ENCODE assay signal across 27 cellular contexts in genomic region chr5:67453526-67453925, GRCh38.
DNase-seq lines count a peak whose midpoint lies in the region; ATAC-seq and TF ChIP-seq lines count a peak whose summit lies in the region.
"Had no signal": no experiment of that assay in that cellular context is flagged by ENCODE, and none has a peak within 500 bp of the region (broad histone marks: within the 10 kb centered on the region; RNA-seq: fewer than 3 reads in every experiment).

No MANE protein-coding gene starts in this region.

- no peak overlapping the region for H3K9ac ChIP-seq in fibroblast of lung (ENCODE audit: insufficient read depth, low read length)

- TF ChIP-seq POLR2A in vagina (IDR thresholded peaks at IDR 0.05) (no peak), Peyer's patch (IDR thresholded peaks at IDR 0.05) (no peak)

- H3K79me2 ChIP-seq in fibroblast of lung (ENCODE audit: control insufficient read depth, insufficient read depth, low read length) (no peaks in the 10 kb centered on the region), osteoblast (ENCODE audit: insufficient read depth, low read length) (no peaks in the 10 kb centered on the region)

- DNase-seq in HT1080 (ENCODE audit: low read depth), result peak; percentile 18
- DNase-seq in amniotic epithelial cell (ENCODE audit: low read depth), result peak; percentile 40
- peak; percentile 80 to 91 for DNase-seq in fibroblast of lung (ENCODE audit: low read depth in 2 of 2)
- DNase-seq in osteoblast (ENCODE audit: insufficient read length, low spot score, missing footprints), result peak; percentile 11
- DNase-seq in vagina (ENCODE audit: extremely low spot score in 2 of 2), result no peak
- DNase-seq in HEK293T (ENCODE audit: extremely low spot score), result no peak
- DNase-seq in Peyer's patch, result no peak
- DNase-seq: ACHN; activated CD4-positive, CD25-positive, alpha-beta regulatory T cell treated with anti-CD3 and anti-CD28 coated beads, Interleukin-2, amount 50 U/mL, for 72 hours; activated CD8-positive, alpha-beta T cell treated with anti-CD3 and anti-CD28 coated beads for 36 hours; activated T-cell treated with anti-CD3 and anti-CD28 coated beads for 4 hours; anterior cingulate cortex; Calu3; effector memory CD8-positive, alpha-beta T cell; natural killer cell; NCI-H1694; NCI-H748 treated with DMSO at 0.1 percent for 48 hours; posterior cingulate gyrus; Right ventricle myocardium superior; upper lobe of right lung had no signal

- no peaks in the 10 kb centered on the region for H3K27me3 ChIP-seq in fibroblast of lung (ENCODE audit: control insufficient read depth, insufficient read depth, low read length)
- H3K27me3 ChIP-seq in osteoblast (ENCODE audit: insufficient read depth, low read length), result no peaks in the 10 kb centered on the region
- H3K27me3 ChIP-seq in vagina, result no peaks in the 10 kb centered on the region
- no peaks in the 10 kb centered on the region for H3K27me3 ChIP-seq in Peyer's patch
- H3K27me3 ChIP-seq: esophagus muscularis mucosa, upper lobe of right lung had no signal

- H3K4me1 ChIP-seq in fibroblast of lung (ENCODE audit: control insufficient read depth, extremely low read depth, insufficient read depth, low read length) (no peaks in the 10 kb centered on the region), osteoblast (ENCODE audit: insufficient read depth, low read length) (peaks cover 7% of the 10 kb centered on the region), vagina (no peaks in the 10 kb centered on the region), Peyer's patch (no peaks in the 10 kb centered on the region)
- H3K4me1 ChIP-seq: upper lobe of right lung had no signal

- H3K9me3 ChIP-seq in fibroblast of lung (ENCODE audit: control insufficient read depth, insufficient read depth, low read depth, low read length) (no peaks in the 10 kb centered on the region), osteoblast (ENCODE audit: low read depth, low read length) (no peaks in the 10 kb centered on the region), vagina (no peaks in the 10 kb centered on the region), Peyer's patch (no peaks in the 10 kb centered on the region)
- H3K9me3 ChIP-seq: esophagus muscularis mucosa, upper lobe of right lung had no signal

- H3K4me2 ChIP-seq in fibroblast of lung (ENCODE audit: extremely low read depth, insufficient read depth, low read length) (no peak overlapping the region), osteoblast (ENCODE audit: insufficient read depth, low read length) (peak overlapping the region; percentile 18)

- no peaks in the 10 kb centered on the region for H4K20me1 ChIP-seq in fibroblast of lung (ENCODE audit: control insufficient read depth, extremely low read depth, insufficient read depth, low read length)
- H4K20me1 ChIP-seq in osteoblast (ENCODE audit: insufficient read depth, low read length), result no peaks in the 10 kb centered on the region

- H3K36me3 ChIP-seq in fibroblast of lung (ENCODE audit: control insufficient read depth, insufficient read depth, low read length) (no peaks in the 10 kb centered on the region), osteoblast (ENCODE audit: insufficient read depth, low read length) (no peaks in the 10 kb centered on the region), vagina (no peaks in the 10 kb centered on the region), Peyer's patch (no peaks in the 10 kb centered on the region)
- H3K36me3 ChIP-seq: esophagus muscularis mucosa, upper lobe of right lung had no signal

- CTCF ChIA-PET in HEK293T (lab: Yijun Ruan, JAX), result no interaction called here

- H2AFZ ChIP-seq in fibroblast of lung (ENCODE audit: low read length) (no peak overlapping the region), osteoblast (ENCODE audit: low read length) (no peak overlapping the region)

- TF ChIP-seq CTCF in fibroblast of lung (conservative IDR thresholded peaks at IDR 0.05 in 1 of 2, IDR thresholded peaks at IDR 0.05 in 1 of 2; ENCODE audit: low read depth in 1 of 2, low read length in 2 of 2) (no peak), osteoblast (IDR thresholded peaks at IDR 0.05; ENCODE audit: extremely low read depth, low read depth, low read length) (no peak), vagina (IDR thresholded peaks at IDR 0.05) (no peak), Peyer's patch (IDR thresholded peaks at IDR 0.05) (no peak)

- H3K4me3 ChIP-seq in fibroblast of lung (replicated peaks in 1 of 4; ENCODE audit: control extremely low read depth in 1 of 4, insufficient read depth in 1 of 4, low read depth in 3 of 4, low read length in 4 of 4) (no peak overlapping the region), osteoblast (ENCODE audit: insufficient read depth, low read length) (no peak overlapping the region), vagina (no peak overlapping the region), Peyer's patch (no peak overlapping the region)
- H3K4me3 ChIP-seq: esophagus muscularis mucosa, K562, upper lobe of right lung had no signal

- POLR2A ChIA-PET in HEK293T (lab: Yijun Ruan, JAX), result no interaction called here

- intact Hi-C loops in vagina (cut with DNase I), result no loop called here

- ATAC-seq in GM21526 (IDR thresholded peaks at IDR 0.05; ENCODE audit: low FRiP score, unreplicated experiment), result no peak
- ATAC-seq: activated CD8-positive, alpha-beta T cell treated with anti-CD3 and anti-CD28 coated beads for 36 hours; effector memory CD8-positive, alpha-beta T cell; HCT116; K562; left lobe of liver; natural killer cell; sciatic nerve; upper lobe of right lung had no signal

- no peak overlapping the region for H3K27ac ChIP-seq in fibroblast of lung (ENCODE audit: insufficient read depth, low read length)
- no peak overlapping the region for H3K27ac ChIP-seq in osteoblast (ENCODE audit: low read depth, low read length)
- no peak overlapping the region for H3K27ac ChIP-seq in vagina
- no peak overlapping the region for H3K27ac ChIP-seq in Peyer's patch
- H3K27ac ChIP-seq: C4-2B, esophagus muscularis mucosa, upper lobe of right lung had no signal

TF ChIP-seq in HEK293T, 16 proteins besides CTCF, POLR2A, EP300 and RAD21:
- no peak for TF ChIP-seq FOXM1 (IDR thresholded peaks at IDR 0.05; ENCODE audit: borderline replicate concordance)
- no peak for TF ChIP-seq BHLHE40 (IDR thresholded peaks at IDR 0.05; ENCODE audit: borderline replicate concordance)
- TF ChIP-seq PKNOX1 (IDR thresholded peaks at IDR 0.05), result no peak
- no peak for TF ChIP-seq ELF4 (IDR thresholded peaks at IDR 0.05)
- no peak for TF ChIP-seq ARNT (IDR thresholded peaks at IDR 0.05)

Comparison
In these comparisons a context has a peak if more than half of its experiments do, and no peak if none do; other contexts are left out.
1. DNase-seq: peak in HT1080 (single experiment), amniotic epithelial cell (single experiment), fibroblast of lung (2 of 2) and osteoblast (single experiment); none in vagina (0 of 2), HEK293T (single experiment) and Peyer's patch (0 of 3).